In the genomic region with DNA sequence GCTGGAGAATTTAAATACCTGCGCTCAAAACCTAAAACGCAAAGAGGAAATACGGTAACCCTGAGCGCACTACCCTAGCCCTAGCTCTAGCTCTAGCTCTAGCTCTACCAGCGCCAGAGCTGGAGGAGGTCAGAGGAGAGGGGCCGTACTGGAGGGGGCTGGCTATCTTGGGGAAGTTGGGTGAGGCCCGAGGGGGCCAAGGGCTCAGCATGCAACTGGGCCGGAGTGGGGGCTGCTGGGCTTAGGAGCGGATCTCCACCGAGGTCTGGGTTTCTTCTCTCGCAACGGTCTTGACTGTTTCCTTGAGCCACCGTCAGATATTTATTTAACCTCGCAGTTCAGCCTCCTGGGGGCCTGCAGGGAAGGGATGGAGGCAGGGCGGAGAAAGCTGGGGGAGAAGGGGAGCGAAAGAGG, we compare ENCODE assay signal across 10 cellular contexts.
A peak's percentile ranks its signal among the peaks of the same experiment; 100 is the strongest.
DNase-seq lines count a peak whose midpoint lies in the region; ATAC-seq and TF ChIP-seq lines count a peak whose summit lies in the region.
"Had no signal": no experiment of that assay in that cellular context is flagged by ENCODE, and none has a peak within 500 bp of the region (broad histone marks: within the 10 kb centered on the region; RNA-seq: fewer than 3 reads in every experiment).

No MANE protein-coding gene starts in this region.

- no peaks in the 10 kb centered on the region for H3K36me3 Mint-ChIP-seq in activated CD4-positive, alpha-beta T cell treated with anti-CD3 and anti-CD28 coated beads for 36 hours (ENCODE audit: low read depth)
- no peaks in the 10 kb centered on the region for H3K36me3 Mint-ChIP-seq in activated CD4-positive, alpha-beta T cell treated with anti-CD3 and anti-CD28 coated beads, Interleukin-2, amount 10 ng/mL, durations not matched to agents 7 days and 5 days (ENCODE audit: low read depth)
- no peaks in the 10 kb centered on the region for H3K36me3 Mint-ChIP-seq in chondrocyte (ENCODE audit: low read depth)

- no peak overlapping the region for H3K27ac Mint-ChIP-seq in activated CD4-positive, alpha-beta T cell treated with anti-CD3 and anti-CD28 coated beads for 36 hours
- no peak overlapping the region for H3K27ac Mint-ChIP-seq in activated CD4-positive, alpha-beta T cell treated with anti-CD3 and anti-CD28 coated beads, Interleukin-2, amount 10 ng/mL, durations not matched to agents 7 days and 5 days
- H3K27ac Mint-ChIP-seq in chondrocyte (ENCODE audit: unreplicated experiment): no peak overlapping the region

- intact Hi-C loops in activated CD4-positive, alpha-beta T cell treated with anti-CD3 and anti-CD28 coated beads for 36 hours (cut with DNase I, micrococcal nuclease): loop anchor here (1.0 to 10.0 kb wide), 3 partner anchors 106 to 258 kb away; a partner anchor contains a TSS
- intact Hi-C loops in sigmoid colon (cut with DNase I): loop anchor here (1.0 to 2.0 kb wide), 2 partner anchors 78 to 256 kb away; no protein-coding TSS in a partner anchor

- CTCF ChIA-PET in activated CD4-positive, alpha-beta T cell treated with anti-CD3 and anti-CD28 coated beads for 36 hours (lab: Charles Lee): interaction anchor here (0.7 to 2.9 kb wide), 10 partner anchors 13 to 238 kb away, joined by 3 to 23 read pairs (median 5); no protein-coding TSS in a partner anchor
- CTCF ChIA-PET in activated CD4-positive, alpha-beta T cell treated with anti-CD3 and anti-CD28 coated beads, Interleukin-2, amount 10 ng/mL, durations not matched to agents 7 days and 5 days (lab: Charles Lee): interaction anchor here (0.9 to 1.4 kb wide), 6 partner anchors 9 to 258 kb away, joined by 3 to 5 read pairs (median 3); no protein-coding TSS in a partner anchor

- H3K4me3 Mint-ChIP-seq in activated CD4-positive, alpha-beta T cell treated with anti-CD3 and anti-CD28 coated beads for 36 hours: no peak overlapping the region
- no peak overlapping the region for H3K4me3 Mint-ChIP-seq in activated CD4-positive, alpha-beta T cell treated with anti-CD3 and anti-CD28 coated beads, Interleukin-2, amount 10 ng/mL, durations not matched to agents 7 days and 5 days
- H3K4me3 Mint-ChIP-seq in chondrocyte (ENCODE audit: unreplicated experiment): no peak overlapping the region

- H3K9me3 ChIP-seq in HUES48 (ENCODE audit: control insufficient read depth, insufficient read depth, low read length): no peaks in the 10 kb centered on the region
- H3K9me3 ChIP-seq in sigmoid colon: no peaks in the 10 kb centered on the region

- H3K27me3 Mint-ChIP-seq in activated CD4-positive, alpha-beta T cell treated with anti-CD3 and anti-CD28 coated beads for 36 hours: peaks cover 31% of the 10 kb centered on the region
- peaks cover 35% of the 10 kb centered on the region for H3K27me3 Mint-ChIP-seq in activated CD4-positive, alpha-beta T cell treated with anti-CD3 and anti-CD28 coated beads, Interleukin-2, amount 10 ng/mL, durations not matched to agents 7 days and 5 days
- peaks cover 7% of the 10 kb centered on the region for H3K27me3 Mint-ChIP-seq in chondrocyte (ENCODE audit: low read depth)

- no peak for TF ChIP-seq EP300 in sigmoid colon (IDR thresholded peaks at IDR 0.05)

- H3K4me3 ChIP-seq in HUES48 (ENCODE audit: low read depth, low read length) (peak overlapping the region; percentile 58), sigmoid colon (no peak overlapping the region)

- H3K4me1 ChIP-seq in HUES48 (ENCODE audit: control insufficient read depth, insufficient read depth, low read length) (peaks cover 22% of the 10 kb centered on the region), sigmoid colon (peaks cover 0 to 50% (median 37%) of the 10 kb centered on the region in 4 donors)

- TF ChIP-seq CTCF in chondrocyte (IDR thresholded peaks at IDR 0.05): peak; percentile 14
- TF ChIP-seq CTCF in sigmoid colon (IDR thresholded peaks at IDR 0.05): no peak

- ATAC-seq in activated CD4-positive, alpha-beta T cell treated with anti-CD3 and anti-CD28 coated beads for 36 hours: no peak

- 18 to 45% methylated on average over 16 of the region's 16 CpGs for WGBS in sigmoid colon, 2 donors

- no peaks in the 10 kb centered on the region for H3K36me3 ChIP-seq in HUES48 (ENCODE audit: control insufficient read depth, insufficient read depth, low read length)
- no peaks in the 10 kb centered on the region for H3K36me3 ChIP-seq in sigmoid colon

- no peak overlapping the region for H3K9ac ChIP-seq in HUES48 (ENCODE audit: low read depth, low read length)

- H3K9me3 Mint-ChIP-seq in activated CD4-positive, alpha-beta T cell treated with anti-CD3 and anti-CD28 coated beads for 36 hours (ENCODE audit: low read depth): no peaks in the 10 kb centered on the region
- H3K9me3 Mint-ChIP-seq in activated CD4-positive, alpha-beta T cell treated with anti-CD3 and anti-CD28 coated beads, Interleukin-2, amount 10 ng/mL, durations not matched to agents 7 days and 5 days: no peaks in the 10 kb centered on the region
- H3K9me3 Mint-ChIP-seq in chondrocyte (ENCODE audit: low read depth): no peaks in the 10 kb centered on the region

- peaks cover 18% of the 10 kb centered on the region for H3K4me1 Mint-ChIP-seq in activated CD4-positive, alpha-beta T cell treated with anti-CD3 and anti-CD28 coated beads for 36 hours
- H3K4me1 Mint-ChIP-seq in activated CD4-positive, alpha-beta T cell treated with anti-CD3 and anti-CD28 coated beads, Interleukin-2, amount 10 ng/mL, durations not matched to agents 7 days and 5 days: peaks cover 9% of the 10 kb centered on the region
- H3K4me1 Mint-ChIP-seq in chondrocyte (ENCODE audit: low read depth): peaks cover 24% of the 10 kb centered on the region

- POLR2A ChIA-PET in activated CD4-positive, alpha-beta T cell treated with anti-CD3 and anti-CD28 coated beads for 36 hours (lab: Charles Lee): no interaction called here
- POLR2A ChIA-PET in activated CD4-positive, alpha-beta T cell treated with anti-CD3 and anti-CD28 coated beads, Interleukin-2, amount 10 ng/mL, durations not matched to agents 7 days and 5 days (lab: Charles Lee): no interaction called here

- no peak overlapping the region for H3K27ac ChIP-seq in HUES48 (ENCODE audit: low read depth, low read length)
- peak overlapping the region in 3 of 4 donors; percentile 2 to 88 (median 83) for H3K27ac ChIP-seq in sigmoid colon

- TF ChIP-seq POLR2A in sigmoid colon (IDR thresholded peaks at IDR 0.05): no peak

- H3K27me3 ChIP-seq in HUES48 (ENCODE audit: control insufficient read depth, insufficient read depth, low read length): peaks cover 93% of the 10 kb centered on the region
- H3K27me3 ChIP-seq in sigmoid colon: no peaks in the 10 kb centered on the region

- DNase-seq in activated CD4-positive, alpha-beta T cell treated with anti-CD3 and anti-CD28 coated beads for 36 hours: peak; percentile 30
- no peak for DNase-seq in activated CD4-positive, alpha-beta T cell treated with anti-CD3 and anti-CD28 coated beads, Interleukin-2, amount 10 ng/mL, durations not matched to agents 7 days and 5 days
- DNase-seq in chondrocyte (ENCODE audit: low spot score): no peak
- DNase-seq in sigmoid colon: no peak
- no peak for DNase-seq in LoVo (ENCODE audit: low spot score)
- DNase-seq in AG08395 (ENCODE audit: low spot score): no peak
- DNase-seq in NCI-H128 (lab: John Stamatoyannopoulos, UW; ENCODE audit: unreplicated experiment): no peak
- DNase-seq: activated CD4-positive, alpha-beta T cell treated with anti-CD3 and anti-CD28 coated beads, Interleukin-2, amount 50 U/mL, for 4 hours; NCI-H510A had no signal
